Comparison of ENCODE assay signal across 24 cellular contexts in genomic region chr6:41736800-41737555, GRCh38. TPM values are rescaled to one million over a fixed set of nuclear protein-coding genes. Genes with fewer than 3 reads are reported as not detected.
"Had no signal": no experiment of that assay in that cellular context is flagged by ENCODE, and none has a peak within 500 bp of the region (broad histone marks: within the 10 kb centered on the region; RNA-seq: fewer than 3 reads in every experiment).

No MANE protein-coding gene starts in this region.

- ATAC-seq: activated CD8-positive, alpha-beta T cell treated with anti-CD3 and anti-CD28 coated beads, Interleukin-2, amount 10 ng/mL, durations not matched to agents 7 days and 5 days; foreskin keratinocyte; left lobe of liver; naive thymus-derived CD4-positive, alpha-beta T cell; pancreas; sciatic nerve; stimulated activated effector memory CD8-positive, alpha-beta T cell treated with anti-CD3 and anti-CD28 coated beads, Interleukin-12 subunit alpha, Interleukin-12 subunit beta, amount 100 ng/mL, for 72 hours; upper lobe of right lung had no signal

- H3K27me3 Mint-ChIP-seq: activated CD4-positive, alpha-beta T cell treated with anti-CD3 and anti-CD28 coated beads, Interleukin-2, amount 10 ng/mL, durations not matched to agents 7 days and 5 days; activated T-cell treated with anti-CD3 and anti-CD28 coated beads, Interleukin-2, amount 50 U/mL, for 24 hours; central memory CD8-positive, alpha-beta T cell; naive thymus-derived CD4-positive, alpha-beta T cell had no signal

- H3K4me1 ChIP-seq: foreskin keratinocyte had no signal

- H3K36me3 Mint-ChIP-seq: activated naive CD4-positive, alpha-beta T cell treated with anti-CD3 and anti-CD28 coated beads, Interleukin-2, amount 10 ng/mL, durations not matched to agents 7 days and 5 days; naive thymus-derived CD4-positive, alpha-beta T cell had no signal

- H3K4me3 Mint-ChIP-seq: activated CD8-positive, alpha-beta T cell treated with anti-CD3 and anti-CD28 coated beads, Interleukin-2, amount 10 ng/mL, durations not matched to agents 7 days and 5 days; activated T-cell treated with anti-CD3 and anti-CD28 coated beads, Interleukin-2, amount 50 U/mL, for 24 hours; central memory CD8-positive, alpha-beta T cell; endodermal cell; T-helper 1 cell treated with Interleukin-12 subunit alpha and Interleukin-12 subunit beta and Interleukin-4 antibody, amounts not matched to agents 30 μg/mL and 1 μg/mL, for 36 hours had no signal

- H3K27me3 ChIP-seq: ascending aorta, colonic mucosa, foreskin keratinocyte, neutrophil, pancreas, upper lobe of right lung had no signal

- H3K4me3 ChIP-seq: ascending aorta, colonic mucosa, pancreas, smooth muscle cell, thoracic aorta, upper lobe of right lung had no signal

- H3K27ac Mint-ChIP-seq: activated CD4-positive, alpha-beta T cell treated with anti-CD3 and anti-CD28 coated beads, Interleukin-2, amount 10 ng/mL, durations not matched to agents 7 days and 5 days; activated CD8-positive, alpha-beta T cell treated with anti-CD3 and anti-CD28 coated beads, Interleukin-2, amount 10 ng/mL, durations not matched to agents 7 days and 5 days; activated naive CD4-positive, alpha-beta T cell treated with anti-CD3 and anti-CD28 coated beads, Interleukin-2, amount 10 ng/mL, durations not matched to agents 7 days and 5 days; activated T-cell treated with anti-CD3 and anti-CD28 coated beads, Interleukin-2, amount 50 U/mL, for 24 hours; endodermal cell; naive thymus-derived CD4-positive, alpha-beta T cell; stimulated activated effector memory CD8-positive, alpha-beta T cell treated with anti-CD3 and anti-CD28 coated beads, Interleukin-12 subunit alpha, Interleukin-12 subunit beta, amount 100 ng/mL, for 72 hours; T-helper 1 cell treated with Interleukin-12 subunit alpha and Interleukin-12 subunit beta and Interleukin-4 antibody, amounts not matched to agents 30 μg/mL and 1 μg/mL, for 36 hours had no signal

- DNase-seq: activated CD4-positive, alpha-beta T cell treated with anti-CD3 and anti-CD28 coated beads, Interleukin-2, amount 10 ng/mL, durations not matched to agents 7 days and 5 days; activated CD8-positive, alpha-beta T cell treated with anti-CD3 and anti-CD28 coated beads, Interleukin-2, amount 10 ng/mL, durations not matched to agents 7 days and 5 days; activated naive CD4-positive, alpha-beta T cell treated with anti-CD3 and anti-CD28 coated beads, Interleukin-2, amount 10 ng/mL, durations not matched to agents 7 days and 5 days; activated T-cell treated with anti-CD3 and anti-CD28 coated beads, Interleukin-2, amount 50 U/mL, for 24 hours; colonic mucosa; endodermal cell; foreskin keratinocyte; mammary epithelial cell; naive thymus-derived CD4-positive, alpha-beta T cell; stimulated activated CD4-positive, alpha-beta T cell treated with anti-CD3 and anti-CD28 coated beads, Interleukin-4, amount 100 ng/mL, for 24 hours; upper lobe of right lung had no signal

- H3K9me3 ChIP-seq: ascending aorta, colonic mucosa, neutrophil, pancreas, thoracic aorta, upper lobe of right lung had no signal

- H3K36me3 ChIP-seq: ascending aorta, colonic mucosa, pancreas, thoracic aorta, upper lobe of right lung had no signal

- H3K27ac ChIP-seq: ascending aorta, colonic mucosa, foreskin keratinocyte, neutrophil, pancreas, thoracic aorta, upper lobe of right lung had no signal

- H3K9me3 Mint-ChIP-seq: activated CD4-positive, alpha-beta T cell treated with anti-CD3 and anti-CD28 coated beads, Interleukin-2, amount 10 ng/mL, durations not matched to agents 7 days and 5 days; activated naive CD4-positive, alpha-beta T cell treated with anti-CD3 and anti-CD28 coated beads, Interleukin-2, amount 10 ng/mL, durations not matched to agents 7 days and 5 days; activated T-cell treated with anti-CD3 and anti-CD28 coated beads, Interleukin-2, amount 50 U/mL, for 24 hours; central memory CD8-positive, alpha-beta T cell; endodermal cell; naive thymus-derived CD4-positive, alpha-beta T cell; stimulated activated effector memory CD8-positive, alpha-beta T cell treated with anti-CD3 and anti-CD28 coated beads, Interleukin-12 subunit alpha, Interleukin-12 subunit beta, amount 100 ng/mL, for 72 hours; T-helper 1 cell treated with Interleukin-12 subunit alpha and Interleukin-12 subunit beta and Interleukin-4 antibody, amounts not matched to agents 30 μg/mL and 1 μg/mL, for 36 hours had no signal

RNA-seq across cellular contexts. Expression of gene PGC, which starts 10.2 kb away (rescaled TPM):
- total RNA-seq: activated CD4-positive, alpha-beta T cell treated with anti-CD3 and anti-CD28 coated beads, Interleukin-2, amount 10 ng/mL, durations not matched to agents 7 days and 5 days; activated CD8-positive, alpha-beta T cell treated with anti-CD3 and anti-CD28 coated beads, Interleukin-2, amount 10 ng/mL, durations not matched to agents 7 days and 5 days; endodermal cell; epithelial cell of proximal tubule; fibroblast of lung; foreskin keratinocyte; mammary epithelial cell; naive thymus-derived CD4-positive, alpha-beta T cell; smooth muscle cell had no signal
- polyA plus RNA-seq: fibroblast of lung; foreskin keratinocyte; keratinocyte; mammary epithelial cell; naive thymus-derived CD4-positive, alpha-beta T cell; smooth muscle cell had no signal

RNA-seq across cellular contexts. Expression of gene PRICKLE4, which starts 43.6 kb away (rescaled TPM):
- total RNA-seq: activated CD4-positive, alpha-beta T cell treated with anti-CD3 and anti-CD28 coated beads, Interleukin-2, amount 10 ng/mL, durations not matched to agents 7 days and 5 days; fibroblast of lung had no signal
- polyA plus RNA-seq: naive thymus-derived CD4-positive, alpha-beta T cell; smooth muscle cell had no signal
